1 cellular context compared by ENCODE assay signal in genomic region chr2:96143231-96143847, GRCh38.
TF ChIP-seq lines count a peak whose summit lies in the region.

No MANE protein-coding gene starts in this region.

TF ChIP-seq in HCT116, 20 proteins besides CTCF, POLR2A, EP300 and RAD21:
- no peak for TF ChIP-seq REST (IDR thresholded peaks at IDR 0.05; ENCODE audit: low read depth)
- no peak for TF ChIP-seq JUND (IDR thresholded peaks at IDR 0.05)
- TF ChIP-seq FOSL1 (IDR thresholded peaks at IDR 0.05; ENCODE audit: low read depth): no peak
- TF ChIP-seq YY1 (IDR thresholded peaks at IDR 0.05; ENCODE audit: extremely low read depth, insufficient replicate concordance, low read depth, low read length): no peak
